ENCODE assay signal across 22 cellular contexts in the genomic region with DNA sequence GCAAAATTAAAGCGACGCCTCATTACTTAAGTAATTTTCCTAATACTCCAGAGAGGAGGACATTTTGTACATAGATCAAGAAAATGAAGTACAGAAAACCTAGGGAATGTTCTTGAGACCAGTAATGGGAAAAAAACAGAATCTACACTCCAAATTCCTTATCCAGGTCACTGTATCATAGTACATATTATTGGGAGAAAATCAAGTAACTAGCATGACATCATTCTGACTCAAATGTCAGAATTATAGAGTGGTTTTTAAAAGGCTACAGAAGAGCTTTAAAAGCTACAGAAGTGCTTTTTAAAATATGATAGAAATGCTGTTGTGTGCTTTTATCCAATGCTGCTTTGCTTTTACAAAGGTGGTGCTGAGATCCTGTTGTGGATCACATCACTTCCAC.
DNase-seq lines count a peak whose midpoint lies in the region; ATAC-seq and TF ChIP-seq lines count a peak whose summit lies in the region.
"Had no signal": no experiment of that assay in that cellular context is flagged by ENCODE, and none has a peak within 500 bp of the region (broad histone marks: within the 10 kb centered on the region; RNA-seq: fewer than 3 reads in every experiment).

No MANE protein-coding gene starts in this region.

- no peak overlapping the region for H4K5ac ChIP-seq in IMR-90 (ENCODE audit: low read depth, low read length)

- POLR2A ChIA-PET in IMR-90 (lab: Charles Lee; ENCODE audit: unreplicated experiment): no interaction called here

- H3K27me3 ChIP-seq in IMR-90 (ENCODE audit: control insufficient read depth, insufficient read depth, low read length): no peaks in the 10 kb centered on the region

- H3K14ac ChIP-seq in IMR-90 (replicated peaks; ENCODE audit: low read depth, low read length): no peak overlapping the region

- H3K23ac ChIP-seq in IMR-90 (ENCODE audit: low read depth, low read length): no peak overlapping the region

- H2BK15ac ChIP-seq in IMR-90 (ENCODE audit: low read depth, low read length): no peak overlapping the region

- H3K4me2 ChIP-seq in IMR-90 (ENCODE audit: low read depth, low read length): no peak overlapping the region

- H3K9me1 ChIP-seq in IMR-90 (ENCODE audit: insufficient read depth, low read length): peaks cover 4% of the 10 kb centered on the region

- H3K9ac ChIP-seq in IMR-90 (ENCODE audit: low read depth, low read length): no peak overlapping the region

- no CpG with 5 or more reads among the region's 2 CpGs for WGBS in IMR-90 (ENCODE audit: extremely low coverage in 2 of 2, insufficient read length in 1 of 2), 2 experiments

- TF ChIP-seq CTCF in IMR-90 (conservative IDR thresholded peaks at IDR 0.05; ENCODE audit: low read depth, low read length): no peak

- ATAC-seq in IMR-90 (ENCODE audit: low read depth): no peak
- peak; percentile 9; the same call in 1 of the 3 replicates for ATAC-seq in SK-N-SH treated with all-trans-retinoic acid at 6 μM for 48 hours
- ATAC-seq: HCT116 had no signal

- no peak overlapping the region for H3K56ac ChIP-seq in IMR-90 (ENCODE audit: extremely low read depth, insufficient read depth, low read length)

- H3K79me1 ChIP-seq in IMR-90 (ENCODE audit: low read depth in 1 of 2, low read length in 2 of 2): peaks cover 0 to 3% of the 10 kb centered on the region in 2 experiments; a peak in 1 of 4 replicates

- DNase-seq in DMS79 treated with DMSO at 0.1 percent for 48 hours (lab: John Stamatoyannopoulos, UW): peak; percentile 54
- peak; percentile 50 for DNase-seq in IMR-90
- DNase-seq in fibroblast of peridontal ligament (ENCODE audit: extremely low read depth): peak; percentile 40
- DNase-seq in DMS 273 treated with DMSO at 0.1 percent for 48 hours (lab: John Stamatoyannopoulos, UW): no peak
- no peak for DNase-seq in SKM-1 (lab: John Stamatoyannopoulos, UW; ENCODE audit: unreplicated experiment)
- DNase-seq in dermis blood vessel endothelial cell: no peak
- DNase-seq in HT-29 (ENCODE audit: low spot score): no peak
- DNase-seq: CD8-positive, alpha-beta memory T cell; Kasumi-1; MM.1S; NCI-H1092 treated with DMSO at 0.1 percent for 48 hours; NCI-H1694; NCI-H2107; NCI-H226; NCI-H524; NCI-H82; OCI-M1; SHP77; T-helper 1 cell had no signal

- H3K4me1 ChIP-seq in IMR-90 (ENCODE audit: control insufficient read depth, insufficient read depth, low read length): peaks cover 4% of the 10 kb centered on the region; the same call in 1 of the 2 replicates

- H2AK5ac ChIP-seq in IMR-90 (ENCODE audit: low read depth, low read length): no peak overlapping the region

- H3K4ac ChIP-seq in IMR-90 (ENCODE audit: low read depth, low read length): no peak overlapping the region

- CTCF ChIA-PET in IMR-90 (lab: Yijun Ruan, JAX): interaction anchor here (1.5 kb wide), 1 partner anchor 195 kb away, joined by 4 read pairs; no protein-coding TSS in a partner anchor

- BruUV-seq in IMR-90 (replicated peaks; lab: Mats Ljungman, UMichigan): no TSS peak

- H4K20me1 ChIP-seq in IMR-90 (ENCODE audit: insufficient read depth, low read length): no peaks in the 10 kb centered on the region

- no peak overlapping the region for H3K18ac ChIP-seq in IMR-90 (ENCODE audit: low read depth, low read length)

- no peak overlapping the region for H4K8ac ChIP-seq in IMR-90 (ENCODE audit: low read depth in 2 of 2, low read length in 2 of 2)

- no peak overlapping the region for H2BK5ac ChIP-seq in IMR-90 (ENCODE audit: low read depth, low read length, poor library complexity, severe bottlenecking)

- no peak for TF ChIP-seq POLR2A in IMR-90 (IDR thresholded peaks at IDR 0.05; ENCODE audit: low read depth, low read length)

- no peaks in the 10 kb centered on the region for H3K36me3 ChIP-seq in IMR-90 (ENCODE audit: control insufficient read depth, insufficient read depth, low read length)

- no peak for TF ChIP-seq RAD21 in IMR-90 (IDR thresholded peaks at IDR 0.05; ENCODE audit: low read length)

- dilution Hi-C loops in IMR-90 (cut with HindIII; ENCODE audit: low sequenced_read_pairs, unreplicated experiment): no loop called here

- in situ Hi-C loops in IMR-90 (cut with MboI; ENCODE audit: low sequenced_read_pairs): loop anchor here (10.0 to 25.0 kb wide), 3 partner anchors 384 to 976 kb away; a partner anchor contains a TSS

- no peaks in the 10 kb centered on the region for H3K9me3 ChIP-seq in IMR-90 (ENCODE audit: control insufficient read depth, insufficient read depth, low read length)

- H3K27ac ChIP-seq in IMR-90 (ENCODE audit: insufficient read depth, low read length): no peak overlapping the region
- H3K27ac ChIP-seq: SK-N-MC had no signal

- H2BK120ac ChIP-seq in IMR-90 (ENCODE audit: low read depth, low read length): no peak overlapping the region

- no peak overlapping the region for H4K91ac ChIP-seq in IMR-90 (ENCODE audit: insufficient read depth, low read depth, low read length)

- no peak overlapping the region for H3K4me3 ChIP-seq in IMR-90 (ENCODE audit: insufficient read depth, low read depth, low read length)
- H3K4me3 ChIP-seq: SK-N-MC had no signal

- no peak overlapping the region for H2AK9ac ChIP-seq in IMR-90 (replicated peaks; ENCODE audit: low read depth, low read length, poor library complexity)

- no peak overlapping the region for H2AFZ ChIP-seq in IMR-90 (replicated peaks; ENCODE audit: low read length, poor library complexity)

- intact Hi-C loops in IMR-90 (cut with micrococcal nuclease): no loop called here

- H2BK20ac ChIP-seq in IMR-90 (ENCODE audit: low read depth, low read length): no peak overlapping the region

TF ChIP-seq in IMR-90, 13 proteins besides CTCF, POLR2A, EP300 and RAD21:
- TF ChIP-seq MAZ (IDR thresholded peaks at IDR 0.05; ENCODE audit: borderline replicate concordance, low read depth, low read length) (no peak), SMC3 (IDR thresholded peaks at IDR 0.05; ENCODE audit: low read depth, low read length) (no peak), BHLHE40 (IDR thresholded peaks at IDR 0.05; ENCODE audit: low read depth, low read length) (no peak), RFX5 (IDR thresholded peaks at IDR 0.05; ENCODE audit: low read depth, low read length) (no peak), CEBPB (IDR thresholded peaks at IDR 0.05; ENCODE audit: low read depth, low read length) (no peak), CHD1 (IDR thresholded peaks at IDR 0.05; ENCODE audit: low read depth, low read length) (no peak), FOS (IDR thresholded peaks at IDR 0.05; ENCODE audit: low read depth, low read length) (no peak), RCOR1 (IDR thresholded peaks at IDR 0.05; ENCODE audit: insufficient replicate concordance, low read length) (no peak), NFE2L2 (IDR thresholded peaks at IDR 0.05; ENCODE audit: low read depth, low read length) (no peak), MAFK (IDR thresholded peaks at IDR 0.05; ENCODE audit: low read depth, low read length) (no peak), MXI1 (IDR thresholded peaks at IDR 0.05; ENCODE audit: borderline replicate concordance, low read depth, low read length) (no peak)
- TF ChIP-seq, protein P1, sequence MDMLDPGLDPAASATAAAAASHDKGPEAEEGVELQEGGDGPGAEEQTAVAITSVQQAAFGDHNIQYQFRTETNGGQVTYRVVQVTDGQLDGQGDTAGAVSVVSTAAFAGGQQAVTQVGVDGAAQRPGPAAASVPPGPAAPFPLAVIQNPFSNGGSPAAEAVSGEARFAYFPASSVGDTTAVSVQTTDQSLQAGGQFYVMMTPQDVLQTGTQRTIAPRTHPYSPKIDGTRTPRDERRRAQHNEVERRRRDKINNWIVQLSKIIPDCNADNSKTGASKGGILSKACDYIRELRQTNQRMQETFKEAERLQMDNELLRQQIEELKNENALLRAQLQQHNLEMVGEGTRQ (IDR thresholded peaks at IDR 0.05; ENCODE audit: low read depth, low read length): no peak

TF ChIP-seq in SK-N-SH treated with all-trans-retinoic acid at 6 μM for 48 hours, 23 proteins besides CTCF, POLR2A, EP300 and RAD21 (continues in another document):
- TF ChIP-seq, protein P2, sequence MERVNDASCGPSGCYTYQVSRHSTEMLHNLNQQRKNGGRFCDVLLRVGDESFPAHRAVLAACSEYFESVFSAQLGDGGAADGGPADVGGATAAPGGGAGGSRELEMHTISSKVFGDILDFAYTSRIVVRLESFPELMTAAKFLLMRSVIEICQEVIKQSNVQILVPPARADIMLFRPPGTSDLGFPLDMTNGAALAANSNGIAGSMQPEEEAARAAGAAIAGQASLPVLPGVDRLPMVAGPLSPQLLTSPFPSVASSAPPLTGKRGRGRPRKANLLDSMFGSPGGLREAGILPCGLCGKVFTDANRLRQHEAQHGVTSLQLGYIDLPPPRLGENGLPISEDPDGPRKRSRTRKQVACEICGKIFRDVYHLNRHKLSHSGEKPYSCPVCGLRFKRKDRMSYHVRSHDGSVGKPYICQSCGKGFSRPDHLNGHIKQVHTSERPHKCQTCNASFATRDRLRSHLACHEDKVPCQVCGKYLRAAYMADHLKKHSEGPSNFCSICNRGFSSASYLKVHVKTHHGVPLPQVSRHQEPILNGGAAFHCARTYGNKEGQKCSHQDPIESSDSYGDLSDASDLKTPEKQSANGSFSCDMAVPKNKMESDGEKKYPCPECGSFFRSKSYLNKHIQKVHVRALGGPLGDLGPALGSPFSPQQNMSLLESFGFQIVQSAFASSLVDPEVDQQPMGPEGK (CRISPR knock-in tag; IDR thresholded peaks at IDR 0.05; ENCODE audit: borderline replicate concordance): no peak
- TF ChIP-seq ARNTL (CRISPR knock-in tag; IDR thresholded peaks at IDR 0.05; ENCODE audit: borderline replicate concordance, low read depth) (no peak), BACH2 (CRISPR knock-in tag; IDR thresholded peaks at IDR 0.05; ENCODE audit: borderline replicate concordance) (no peak), ZFP3 (CRISPR knock-in tag; IDR thresholded peaks at IDR 0.05) (no peak), TOX (CRISPR knock-in tag; IDR thresholded peaks at IDR 0.05; ENCODE audit: borderline replicate concordance) (no peak)

Comparison
In these comparisons a context has a peak if more than half of its experiments do, and no peak if none do; other contexts are left out.
1. DNase-seq: peak in DMS79 treated with DMSO at 0.1 percent for 48 hours (single experiment), IMR-90 (single experiment) and fibroblast of peridontal ligament (single experiment); none in DMS 273 treated with DMSO at 0.1 percent for 48 hours (single experiment), SKM-1 (single experiment), dermis blood vessel endothelial cell (single experiment) and HT-29 (single experiment).